ENCODE assay signal across 8 cellular contexts in genomic region chr2:179842498-179843153, GRCh38. TPM values are rescaled to one million over a fixed set of nuclear protein-coding genes. Genes with fewer than 3 reads are reported as not detected.
DNase-seq lines count a peak whose midpoint lies in the region; ATAC-seq and TF ChIP-seq lines count a peak whose summit lies in the region.

No MANE protein-coding gene starts in this region.

- in situ Hi-C loops in transverse colon (cut with MboI; ENCODE audit: low pct_ligation_motif_present in 1 of 4, low pct_unique_long_range_greater_than_20kb in 1 of 4, low sequenced_read_pairs in 3 of 4), result no loop called here

- DNase-seq in Calu3 (peak; percentile 30), H7 (peak; percentile 62), RPMI7951 (ENCODE audit: low read depth) (peak; percentile 27), left ventricle myocardium inferior (no peak), HK-2 (ENCODE audit: unreplicated experiment) (no peak), DMS153 treated with DMSO at 0.1 percent for 48 hours (lab: John Stamatoyannopoulos, UW; ENCODE audit: unreplicated experiment) (no peak), transverse colon (no peak)

- no peak for TF ChIP-seq EP300 in transverse colon (IDR thresholded peaks at IDR 0.05; ENCODE audit: low read depth)

- no TSS peak for BruUV-seq in Calu3 (replicated peaks; lab: Mats Ljungman, UMichigan)

- no peaks in the 10 kb centered on the region for H3K4me1 Mint-ChIP-seq in Calu3 (ENCODE audit: low read depth, unreplicated experiment)

- H3K4me3 ChIP-seq in H7 (ENCODE audit: insufficient read depth, low read depth, low read length), result no peak overlapping the region
- H3K4me3 ChIP-seq in left ventricle myocardium inferior, result no peak overlapping the region
- H3K4me3 ChIP-seq in transverse colon, result no peak overlapping the region

- TF ChIP-seq CTCF in Calu3 (IDR thresholded peaks at IDR 0.05; ENCODE audit: unreplicated experiment) (peak; percentile 35), left ventricle myocardium inferior (IDR thresholded peaks at IDR 0.05; ENCODE audit: borderline replicate concordance) (peak; percentile 43), transverse colon (IDR thresholded peaks at IDR 0.05) (peak in 1 of 5 experiments; percentile 9)

- no peaks in the 10 kb centered on the region for H3K9me3 Mint-ChIP-seq in Calu3 (ENCODE audit: low read depth, unreplicated experiment)

- H3K4me1 ChIP-seq in left ventricle myocardium inferior, result no peaks in the 10 kb centered on the region
- no peaks in the 10 kb centered on the region for H3K4me1 ChIP-seq in transverse colon

- CTCF ChIA-PET in Calu3 (lab: Charles Lee), result no interaction called here

- H3K27me3 ChIP-seq in H7 (ENCODE audit: control insufficient read depth, insufficient read depth, low read length), result no peaks in the 10 kb centered on the region
- peaks cover 11% of the 10 kb centered on the region for H3K27me3 ChIP-seq in left ventricle myocardium inferior (ENCODE audit: low read depth)
- H3K27me3 ChIP-seq in transverse colon, result no peaks in the 10 kb centered on the region

- intact Hi-C loops in Calu3 (cut with micrococcal nuclease; ENCODE audit: unreplicated experiment) (loop anchor here (1.0 to 5.0 kb wide), 2 partner anchors 95 to 235 kb away; no protein-coding TSS in a partner anchor), left ventricle myocardium inferior (cut with micrococcal nuclease) (loop anchor here (10.0 kb wide), 1 partner anchor 232 kb away; no protein-coding TSS in a partner anchor), transverse colon (cut with DNase I; ENCODE audit: low total_unique reads) (no loop called here)

- WGBS in transverse colon (ENCODE audit: low coverage in 1 of 2), 2 donors, result 64 to 67% methylated on average over 3 to 4 of the region's 4 CpGs

- H3K27ac ChIP-seq in left ventricle myocardium inferior (replicated peaks) (no peak overlapping the region), transverse colon (peak overlapping the region in 1 of 4 donors; percentile 27)

- no peak overlapping the region for H3K4me3 Mint-ChIP-seq in Calu3 (ENCODE audit: low read depth, unreplicated experiment)

- no peaks in the 10 kb centered on the region for H3K9me3 ChIP-seq in left ventricle myocardium inferior (replicated peaks)
- H3K9me3 ChIP-seq in transverse colon, result no peaks in the 10 kb centered on the region

- no peak for TF ChIP-seq POLR2A in transverse colon (IDR thresholded peaks at IDR 0.05)

- no peaks in the 10 kb centered on the region for H3K36me3 ChIP-seq in H7 (replicated peaks; ENCODE audit: control insufficient read depth, insufficient read depth, low read length)
- no peaks in the 10 kb centered on the region for H3K36me3 ChIP-seq in left ventricle myocardium inferior
- H3K36me3 ChIP-seq in transverse colon, result no peaks in the 10 kb centered on the region

- H3K36me3 Mint-ChIP-seq in Calu3 (ENCODE audit: insufficient read depth, unreplicated experiment), result no peaks in the 10 kb centered on the region

- no peak overlapping the region for H3K27ac Mint-ChIP-seq in Calu3 (ENCODE audit: unreplicated experiment)

- ATAC-seq in HG03135 (IDR thresholded peaks at IDR 0.05; ENCODE audit: unreplicated experiment), result no peak

- peaks cover 22% of the 10 kb centered on the region for H3K27me3 Mint-ChIP-seq in Calu3 (ENCODE audit: unreplicated experiment)

RNA-seq across cellular contexts. Expression of gene ZNF385B, which starts 18.8 kb away (rescaled TPM):
- 0.57 and 0.86 TPM in 2 replicates for total RNA-seq in Calu3 (2022)
- 0.41 and 0.90 TPM in 2 replicates for total RNA-seq in H7 (2014; rRNA removed; shearing (Covaris generic))
- total RNA-seq in RPMI7951 (2014; rRNA removed; shearing (Covaris generic)), result 0.48 TPM in 1 of 2 replicates, not detected in the other
- total RNA-seq in left ventricle myocardium inferior, result 0.14 TPM
- total RNA-seq in transverse colon, result 1 to 10 TPM; 1.2 to 6.0 (median 2.4) TPM

Comparison
In these comparisons a context has a peak if more than half of its experiments do, and no peak if none do; other contexts are left out.
1. DNase-seq: peak in Calu3 (single experiment), H7 (single experiment) and RPMI7951 (single experiment); none in left ventricle myocardium inferior (single experiment), HK-2 (single experiment), DMS153 treated with DMSO at 0.1 percent for 48 hours (single experiment) and transverse colon (single experiment).